ENCODE assay signal across 10 cellular contexts in genomic region chr3:57082481-57082880, GRCh38. TPM values are rescaled to one million over a fixed set of nuclear protein-coding genes. Genes with fewer than 3 reads are reported as not detected.
"Had no signal": no experiment of that assay in that cellular context is flagged by ENCODE, and none has a peak within 500 bp of the region (broad histone marks: within the 10 kb centered on the region; RNA-seq: fewer than 3 reads in every experiment).

No MANE protein-coding gene starts in this region.

- H3K9ac ChIP-seq: KMS-11 had no signal

- H3K9me3 Mint-ChIP-seq: GM23338, H9, HFFc6 had no signal

- FAIRE-seq: H1, H54, HTR-8/SVneo had no signal

- H3K27ac ChIP-seq: KMS-11 had no signal

- H3K4me3 ChIP-seq: GM23338 had no signal

- DNase-seq: H9, HCEC 1CT, HFFc6, IMR-90, KBM-7 had no signal

- H3K4me3 Mint-ChIP-seq: GM23338, H9, HFFc6 had no signal

- H3K4me2 ChIP-seq: GM23338, KMS-11 had no signal

- ATAC-seq: GM23338 had no signal

- H3K27ac Mint-ChIP-seq: GM23338, H9, HFFc6 had no signal

- H2AFZ ChIP-seq: GM23338 had no signal

RNA-seq across cellular contexts. Expression of gene SPATA12, which starts 22.0 kb away (rescaled TPM):
- total RNA-seq: HFFc6 had no signal
- polyA plus RNA-seq: IMR-90 had no signal
